ENCODE assay signal across 31 cellular contexts in genomic region chr20:50716518-50716917, GRCh38. TPM values are rescaled to one million over a fixed set of nuclear protein-coding genes. Genes with fewer than 3 reads are reported as not detected.
"Had no signal": no experiment of that assay in that cellular context is flagged by ENCODE, and none has a peak within 500 bp of the region (broad histone marks: within the 10 kb centered on the region; RNA-seq: fewer than 3 reads in every experiment).

No MANE protein-coding gene starts in this region.

- H3K27ac ChIP-seq: ascending aorta, cardiac muscle cell, VCaP had no signal

- FAIRE-seq: bronchial epithelial cell, TTC549 had no signal

- ATAC-seq: activated CD8-positive, alpha-beta memory T cell treated with anti-CD3 and anti-CD28 coated beads, Interleukin-2, amount 10 ng/mL, durations not matched to agents 7 days and 5 days; activated CD8-positive, alpha-beta T cell treated with anti-CD3 and anti-CD28 coated beads, Interleukin-2, amount 10 ng/mL, durations not matched to agents 7 days and 5 days; activated naive CD8-positive, alpha-beta T cell treated with anti-CD3 and anti-CD28 coated beads, Interleukin-2, amount 50 U/mL, for 24 hours had no signal

- H3K27me3 ChIP-seq: ascending aorta, cardiac muscle cell had no signal

- H3K9me3 ChIP-seq: ascending aorta had no signal

- H3K36me3 ChIP-seq: ascending aorta, cardiac muscle cell had no signal

- DNase-seq: activated B cell treated with CpG ODN at 0.5 μM for 24 hours; activated CD4-positive, alpha-beta memory T cell treated with anti-CD3 and anti-CD28 coated beads, Interleukin-2, amount 10 ng/mL, durations not matched to agents 7 days and 5 days; activated CD4-positive, alpha-beta T cell treated with anti-CD3 and anti-CD28 coated beads for 4 hours; activated CD4-positive, alpha-beta T cell treated with anti-CD3 and anti-CD28 coated beads, Interleukin-2, amount 10 ng/mL, durations not matched to agents 24 days and 14 days; activated CD4-positive, alpha-beta T cell treated with anti-CD3 and anti-CD28 coated beads, Interleukin-2, amount 50 U/mL, for 1 hour; activated CD4-positive, alpha-beta T cell treated with anti-CD3 and anti-CD28 coated beads, Interleukin-2, amount 50 U/mL, for 4 hours; activated CD4-positive, CD25-positive, alpha-beta regulatory T cell treated with anti-CD3 and anti-CD28 coated beads, Interleukin-2, amount 50 U/mL, for 72 hours; activated CD8-positive, alpha-beta memory T cell treated with anti-CD3 and anti-CD28 coated beads for 24 hours; activated CD8-positive, alpha-beta memory T cell treated with anti-CD3 and anti-CD28 coated beads, Interleukin-2, amount 10 ng/mL, durations not matched to agents 7 days and 5 days; activated CD8-positive, alpha-beta memory T cell treated with anti-CD3 and anti-CD28 coated beads, Interleukin-2, amount 50 U/mL, for 48 hours; activated CD8-positive, alpha-beta T cell treated with anti-CD3 and anti-CD28 coated beads, Interleukin-2, amount 10 ng/mL, durations not matched to agents 7 days and 5 days; activated effector memory CD4-positive, alpha-beta T cell treated with Interleukin-2 at 50 U/mL for 16 hours; activated gamma-delta T cell; activated naive CD4-positive, alpha-beta T cell treated with anti-CD3 and anti-CD28 coated beads, Interleukin-2, amount 10 ng/mL, durations not matched to agents 7 days and 5 days; activated naive CD4-positive, alpha-beta T cell treated with Interleukin-2 at 50 U/mL for 16 hours; activated naive CD8-positive, alpha-beta T cell treated with anti-CD3 and anti-CD28 coated beads, Interleukin-2, amount 10 ng/mL, durations not matched to agents 7 days and 5 days; activated naive CD8-positive, alpha-beta T cell treated with anti-CD3 and anti-CD28 coated beads, Interleukin-2, amount 50 U/mL, for 24 hours; activated T-cell treated with anti-CD3 and anti-CD28 coated beads, Interleukin-2, amount 50 U/mL, for 24 hours; activated T-cell treated with anti-CD3 and anti-CD28 coated beads, Interleukin-2, amount 50 U/mL, for 48 hours; amygdala; anterior cingulate cortex; caudate nucleus; cerebellar nuclear complex; T-helper 2 cell; T-helper 9 cell had no signal

- H3K4me3 ChIP-seq: ascending aorta, cardiac muscle cell had no signal

RNA-seq across cellular contexts. Expression of gene RIPOR3, which starts 25.2 kb away (rescaled TPM):
- total RNA-seq: activated B cell treated with CpG ODN at 0.5 μM for 24 hours; activated CD4-positive, alpha-beta memory T cell treated with anti-CD3 and anti-CD28 coated beads, Interleukin-2, amount 10 ng/mL, durations not matched to agents 7 days and 5 days; activated CD4-positive, alpha-beta T cell treated with anti-CD3 and anti-CD28 coated beads, Interleukin-2, amount 10 ng/mL, durations not matched to agents 24 days and 14 days; activated CD8-positive, alpha-beta memory T cell treated with anti-CD3 and anti-CD28 coated beads, Interleukin-2, amount 10 ng/mL, durations not matched to agents 7 days and 5 days; activated CD8-positive, alpha-beta T cell treated with anti-CD3 and anti-CD28 coated beads, Interleukin-2, amount 10 ng/mL, durations not matched to agents 7 days and 5 days; activated naive CD8-positive, alpha-beta T cell treated with anti-CD3 and anti-CD28 coated beads, Interleukin-2, amount 10 ng/mL, durations not matched to agents 7 days and 5 days; activated T-helper 2 cell treated with anti-CD3 and anti-CD28 coated beads, Interferon-gamma antibody, Interleukin-2, Interleukin-4, amounts not matched to agents 10 μg/mL and 5 μg/mL and 100 μg/mL, durations not matched to agents 14 hours and 24 hours and 36 hours had no signal
